18 cellular contexts compared by ENCODE assay signal in genomic region chr13:44223785-44224432, GRCh38.
DNase-seq lines count a peak whose midpoint lies in the region; ATAC-seq, FAIRE-seq and TF ChIP-seq lines count a peak whose summit lies in the region.
"Had no signal": no experiment of that assay in that cellular context is flagged by ENCODE, and none has a peak within 500 bp of the region (broad histone marks: within the 10 kb centered on the region; RNA-seq: fewer than 3 reads in every experiment).

No MANE protein-coding gene starts in this region.

- TF ChIP-seq EP300 in HepG2 (IDR thresholded peaks at IDR 0.05; ENCODE audit: low read depth in 2 of 2, low read length in 2 of 2) (no peak), HepG2 (CRISPR knock-in tag; IDR thresholded peaks at IDR 0.05; ENCODE audit: borderline replicate concordance) (no peak)

- no peak for TF ChIP-seq RAD21 in liver (IDR thresholded peaks at IDR 0.05)
- no peak for TF ChIP-seq RAD21 in HepG2 (CRISPR knock-in tag; IDR thresholded peaks at IDR 0.05)

- H3K27ac ChIP-seq in liver (ENCODE audit: low read depth in 1 of 2, low read length in 2 of 2): peak overlapping the region; percentile 15 to 51
- H3K27ac ChIP-seq in HepG2 (ENCODE audit: extremely low read length, insufficient read depth, low read length): no peak overlapping the region
- H3K27ac ChIP-seq in kidney (ENCODE audit: low read depth in 2 of 2, low read length in 2 of 2): peak overlapping the region; percentile 49 to 79
- H3K27ac ChIP-seq in small intestine (ENCODE audit: low read depth in 1 of 2, low read length in 1 of 2): peak overlapping the region in 1 of 2 donors; percentile 85
- H3K27ac ChIP-seq in pancreas: no peak overlapping the region
- H3K27ac ChIP-seq: PC-9 had no signal

- ATAC-seq in HepG2 (no peak), pancreas (no peak), GM21786 (IDR thresholded peaks at IDR 0.05; ENCODE audit: unreplicated experiment) (no peak)
- ATAC-seq: activated CD8-positive, alpha-beta T cell treated with anti-CD3 and anti-CD28 coated beads, Interleukin-2, amount 10 ng/mL, durations not matched to agents 7 days and 5 days; CD8-positive, alpha-beta T cell; HCT116; naive thymus-derived CD4-positive, alpha-beta T cell had no signal

- 82% methylated on average over 2 of the region's 2 CpGs for WGBS in liver
- WGBS in HepG2 (ENCODE audit: low lambda C conversion rate): 0% methylated on average over 2 of the region's 2 CpGs
- WGBS in small intestine, 3 donors: 19% methylated on average over 2 of the region's 2 CpGs
- 29 to 46% methylated on average over 2 of the region's 2 CpGs for WGBS in pancreas, 2 donors

- in situ Hi-C loops in HepG2 (cut with HindIII; ENCODE audit: extremely low pct_ligation_motif_present, low pct_unique_long_range_greater_than_20kb): no loop called here

- peaks cover 2 to 16% (median 12%) of the 10 kb centered on the region in 4 donors for H3K4me1 ChIP-seq in liver (ENCODE audit: control insufficient read depth in 4 of 4, insufficient read depth in 4 of 4, low read length in 3 of 4)
- no peaks in the 10 kb centered on the region for H3K4me1 ChIP-seq in HepG2 (ENCODE audit: insufficient read depth, low read length)
- no peaks in the 10 kb centered on the region for H3K4me1 ChIP-seq in kidney (ENCODE audit: control insufficient read depth in 1 of 2, insufficient read depth in 1 of 2, low read depth in 1 of 2, low read length in 2 of 2)
- H3K4me1 ChIP-seq in small intestine (ENCODE audit: control insufficient read depth in 2 of 2, insufficient read depth in 1 of 2, low read depth in 1 of 2, low read length in 1 of 2): peaks cover 0 to 2% of the 10 kb centered on the region in 2 donors
- peaks cover 4 to 14% (median 5%) of the 10 kb centered on the region in 3 donors for H3K4me1 ChIP-seq in pancreas

- H3K4me3 ChIP-seq in liver (ENCODE audit: low read depth in 1 of 3, low read length in 3 of 3) (no peak overlapping the region), HepG2 (replicated peaks in 1 of 3; ENCODE audit: insufficient read depth in 1 of 3, low read depth in 2 of 3, low read length in 3 of 3) (no peak overlapping the region), kidney (ENCODE audit: low read length in 2 of 2) (no peak overlapping the region), small intestine (ENCODE audit: low read depth in 1 of 2, low read length in 2 of 2) (no peak overlapping the region), pancreas (no peak overlapping the region)
- H3K4me3 ChIP-seq: PC-9 had no signal

- FAIRE-seq in HepG2 (lab: Jason Lieb, UNC) (no peak), kidney (lab: Jason Lieb, UNC) (no peak), small intestine (lab: Jason Lieb, UNC) (no peak), pancreas (lab: Jason Lieb, UNC) (no peak)
- FAIRE-seq: HTR-8/SVneo had no signal

- CTCF ChIA-PET in HepG2 (lab: Yijun Ruan, JAX; ENCODE audit: low intra/inter-chr PET ratio, low total read pairs): no interaction called here

- POLR2A ChIA-PET in HepG2 (lab: Yijun Ruan, JAX): no interaction called here

- BruUV-seq in HepG2 (replicated peaks; lab: Mats Ljungman, UMichigan): no TSS peak

- no peaks in the 10 kb centered on the region for H3K9me3 ChIP-seq in liver (ENCODE audit: control insufficient read depth in 4 of 4, low read length in 3 of 4)
- no peaks in the 10 kb centered on the region for H3K9me3 ChIP-seq in HepG2 (ENCODE audit: low read length)
- H3K9me3 ChIP-seq in kidney (ENCODE audit: control insufficient read depth in 1 of 2, low read length in 2 of 2): no peaks in the 10 kb centered on the region
- H3K9me3 ChIP-seq in small intestine (ENCODE audit: control insufficient read depth, low read depth): no peaks in the 10 kb centered on the region
- H3K9me3 ChIP-seq in pancreas: no peaks in the 10 kb centered on the region

- TF ChIP-seq POLR2A in HepG2 (IDR thresholded peaks at IDR 0.05; ENCODE audit: insufficient read depth in 1 of 2, low read depth in 2 of 2, low read length in 2 of 2): no peak

- no peaks in the 10 kb centered on the region for H3K27me3 ChIP-seq in liver (ENCODE audit: control insufficient read depth in 4 of 4, insufficient read depth in 4 of 4, low read length in 3 of 4)
- H3K27me3 ChIP-seq in HepG2 (ENCODE audit: control insufficient read depth in 1 of 2, insufficient read depth in 2 of 2, low read length in 2 of 2): peaks cover 0 to 17% of the 10 kb centered on the region in 2 experiments; a peak in 2 of 5 replicates
- no peaks in the 10 kb centered on the region for H3K27me3 ChIP-seq in small intestine (ENCODE audit: control insufficient read depth in 2 of 2, insufficient read depth in 2 of 2, low read length in 2 of 2)
- no peaks in the 10 kb centered on the region for H3K27me3 ChIP-seq in pancreas

- intact Hi-C loops in HepG2 (cut with micrococcal nuclease; ENCODE audit: unreplicated experiment): no loop called here
- intact Hi-C loops in kidney (cut with DNase I): no loop called here
- intact Hi-C loops in pancreas (cut with DNase I): no loop called here

- no peak overlapping the region for H3K9ac ChIP-seq in liver (ENCODE audit: low read depth in 1 of 2, low read length in 2 of 2)
- no peak overlapping the region for H3K9ac ChIP-seq in HepG2 (ENCODE audit: insufficient read depth, low read depth, low read length)
- no peak overlapping the region for H3K9ac ChIP-seq in kidney (ENCODE audit: low read length in 2 of 2)

- H3K36me3 ChIP-seq in liver (ENCODE audit: control insufficient read depth in 4 of 4, insufficient read depth in 3 of 4, low read depth in 1 of 4, low read length in 3 of 4) (no peaks in the 10 kb centered on the region), HepG2 (replicated peaks in 1 of 2; ENCODE audit: control insufficient read depth in 1 of 2, insufficient read depth in 2 of 2, low read length in 2 of 2) (no peaks in the 10 kb centered on the region), kidney (ENCODE audit: control insufficient read depth in 1 of 2, insufficient read depth in 2 of 2, low read length in 2 of 2) (no peaks in the 10 kb centered on the region), small intestine (ENCODE audit: control insufficient read depth in 2 of 2, insufficient read depth in 2 of 2, low read length in 2 of 2) (no peaks in the 10 kb centered on the region), pancreas (no peaks in the 10 kb centered on the region)

- no peak overlapping the region for H3K4me2 ChIP-seq in HepG2 (ENCODE audit: low read depth, low read length)
- H3K4me2 ChIP-seq: PC-9 had no signal

- H2AFZ ChIP-seq in HepG2 (ENCODE audit: low read length): no peak overlapping the region
- H2AFZ ChIP-seq: PC-9 had no signal

- no peaks in the 10 kb centered on the region for H3K79me2 ChIP-seq in HepG2 (ENCODE audit: insufficient read depth, low read length)

- TF ChIP-seq CTCF in liver (IDR thresholded peaks at IDR 0.05; ENCODE audit: low read depth, low read length, missing input control) (no peak), HepG2 (CRISPR knock-in tag; IDR thresholded peaks at IDR 0.05) (no peak), kidney (IDR thresholded peaks at IDR 0.05; ENCODE audit: borderline replicate concordance, extremely low read depth, insufficient read depth) (no peak), pancreas (IDR thresholded peaks at IDR 0.05) (no peak)

- no peaks in the 10 kb centered on the region for H4K20me1 ChIP-seq in HepG2 (ENCODE audit: insufficient read depth, low read length)

- DNase-seq in HepG2 (ENCODE audit: low spot score) (no peak), kidney (no peak), small intestine (peak; percentile 24), DMS 273 treated with DMSO at 0.1 percent for 48 hours (lab: John Stamatoyannopoulos, UW) (no peak), pancreas (no peak), RPMI8226 (no peak)
- DNase-seq: activated CD8-positive, alpha-beta T cell treated with anti-CD3 and anti-CD28 coated beads, Interleukin-2, amount 10 ng/mL, durations not matched to agents 7 days and 5 days; amygdala; CD8-positive, alpha-beta T cell; erythroblast; naive thymus-derived CD4-positive, alpha-beta T cell; NCI-H187; NCI-H69; PC-9 had no signal

TF ChIP-seq in HepG2, 621 proteins besides CTCF, POLR2A, EP300 and RAD21:
- TF ChIP-seq ZFP82 (CRISPR knock-in tag; IDR thresholded peaks at IDR 0.05; ENCODE audit: borderline replicate concordance) (no peak), BHLHE40 (IDR thresholded peaks at IDR 0.05; ENCODE audit: low read length) (no peak), ZNF430 (CRISPR knock-in tag; IDR thresholded peaks at IDR 0.05) (no peak), RXRB (CRISPR knock-in tag; IDR thresholded peaks at IDR 0.05; ENCODE audit: borderline replicate concordance) (no peak), ATM (IDR thresholded peaks at IDR 0.05; ENCODE audit: borderline replicate concordance) (no peak), KDM5B (CRISPR knock-in tag; IDR thresholded peaks at IDR 0.05; ENCODE audit: borderline replicate concordance) (no peak), HIVEP1 (CRISPR knock-in tag; IDR thresholded peaks at IDR 0.05) (no peak), NCOA2 (CRISPR knock-in tag; IDR thresholded peaks at IDR 0.05) (no peak), SAFB2 (CRISPR knock-in tag; IDR thresholded peaks at IDR 0.05; ENCODE audit: borderline replicate concordance, low read depth) (no peak), SAP130 (CRISPR knock-in tag; IDR thresholded peaks at IDR 0.05; ENCODE audit: low read depth) (no peak), MEF2D (CRISPR knock-in tag; IDR thresholded peaks at IDR 0.05) (no peak), ZNF160 (CRISPR knock-in tag; IDR thresholded peaks at IDR 0.05) (no peak), ZBTB20 (CRISPR knock-in tag; IDR thresholded peaks at IDR 0.05; ENCODE audit: borderline replicate concordance, low read depth) (no peak)

Comparison
In these comparisons a context has a peak if more than half of its experiments do, and no peak if none do; other contexts are left out.
1. H3K27ac ChIP-seq: peak in liver (2 of 2) and kidney (2 of 2); none in HepG2 (single experiment) and pancreas (0 of 4).